ENCODE assay signal across 1 cellular context in the genomic region with DNA sequence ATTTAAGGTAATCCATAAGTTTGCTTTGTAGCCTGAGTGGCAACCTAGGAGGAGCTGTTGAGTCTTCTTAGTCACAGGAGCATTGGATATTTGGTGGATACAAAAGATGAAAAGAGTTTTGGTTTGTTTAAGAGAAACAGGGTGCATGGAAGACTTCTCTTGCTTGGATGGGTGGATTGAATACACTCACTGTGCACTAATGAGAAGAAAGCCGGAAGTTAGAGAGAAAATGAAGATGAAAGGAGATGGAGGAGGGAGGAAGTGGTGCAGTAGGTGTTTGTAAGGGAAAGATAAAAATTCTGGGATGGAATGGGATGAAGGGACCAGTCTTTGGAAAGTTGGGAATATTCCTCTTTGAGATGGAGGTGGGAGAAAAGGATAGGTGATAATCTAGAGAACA.
TF ChIP-seq lines count a peak whose summit lies in the region.

No MANE protein-coding gene starts in this region.

TF ChIP-seq in H1, 55 proteins besides CTCF, POLR2A, EP300 and RAD21 (continued from another document):
- TF ChIP-seq, protein P1, sequence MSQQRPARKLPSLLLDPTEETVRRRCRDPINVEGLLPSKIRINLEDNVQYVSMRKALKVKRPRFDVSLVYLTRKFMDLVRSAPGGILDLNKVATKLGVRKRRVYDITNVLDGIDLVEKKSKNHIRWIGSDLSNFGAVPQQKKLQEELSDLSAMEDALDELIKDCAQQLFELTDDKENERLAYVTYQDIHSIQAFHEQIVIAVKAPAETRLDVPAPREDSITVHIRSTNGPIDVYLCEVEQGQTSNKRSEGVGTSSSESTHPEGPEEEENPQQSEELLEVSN (IDR thresholded peaks at IDR 0.05), result no peak
- TF ChIP-seq, protein P2, sequence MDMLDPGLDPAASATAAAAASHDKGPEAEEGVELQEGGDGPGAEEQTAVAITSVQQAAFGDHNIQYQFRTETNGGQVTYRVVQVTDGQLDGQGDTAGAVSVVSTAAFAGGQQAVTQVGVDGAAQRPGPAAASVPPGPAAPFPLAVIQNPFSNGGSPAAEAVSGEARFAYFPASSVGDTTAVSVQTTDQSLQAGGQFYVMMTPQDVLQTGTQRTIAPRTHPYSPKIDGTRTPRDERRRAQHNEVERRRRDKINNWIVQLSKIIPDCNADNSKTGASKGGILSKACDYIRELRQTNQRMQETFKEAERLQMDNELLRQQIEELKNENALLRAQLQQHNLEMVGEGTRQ (IDR thresholded peaks at IDR 0.05; ENCODE audit: low read length), result no peak
- TF ChIP-seq SUZ12 (IDR thresholded peaks at IDR 0.05; ENCODE audit: low read length) (no peak), BRCA1 (IDR thresholded peaks at IDR 0.05; ENCODE audit: low read depth, low read length) (no peak), CREB1 (IDR thresholded peaks at IDR 0.05) (no peak), TAF1 (IDR thresholded peaks at IDR 0.05; ENCODE audit: low read depth, low read length) (no peak), HDAC2 (IDR thresholded peaks at IDR 0.05; ENCODE audit: borderline replicate concordance in 1 of 2, low read depth in 2 of 2, low read length in 2 of 2) (no peak), JUND (IDR thresholded peaks at IDR 0.05; ENCODE audit: low read length) (no peak), SAP30 (IDR thresholded peaks at IDR 0.05; ENCODE audit: insufficient read depth, insufficient replicate concordance, low read length) (no peak), NANOG (IDR thresholded peaks at IDR 0.05; ENCODE audit: insufficient read depth, low read depth, low read length, poor library complexity, severe bottlenecking) (no peak)
